ENCODE assay signal across 8 cellular contexts in genomic region chr2:108607706-108608301, GRCh38.
A peak's percentile ranks its signal among the peaks of the same experiment; 100 is the strongest.
DNase-seq lines count a peak whose midpoint lies in the region; ATAC-seq, FAIRE-seq and TF ChIP-seq lines count a peak whose summit lies in the region.

No MANE protein-coding gene starts in this region.

- in situ Hi-C loops in K562 (cut with MboI) = no loop called here

- H3K4me2 ChIP-seq in OCI-LY7 (ENCODE audit: low read length) = peak overlapping the region; percentile 91
- H3K4me2 ChIP-seq in K562 (ENCODE audit: insufficient read depth, low read length) = no peak overlapping the region

- no peak overlapping the region for H3K4me3 ChIP-seq in OCI-LY7 (ENCODE audit: low read depth, low read length, poor library complexity, severe bottlenecking)
- no peak overlapping the region for H3K4me3 ChIP-seq in K562
- H3K4me3 ChIP-seq in kidney epithelial cell (ENCODE audit: low read depth, low read length) = no peak overlapping the region
- no peak overlapping the region for H3K4me3 ChIP-seq in upper lobe of left lung

- peak; percentile 76 to 82 for TF ChIP-seq RAD21 in K562 (CRISPR knock-in tag; conservative IDR thresholded peaks at IDR 0.05 in 1 of 2, IDR thresholded peaks at IDR 0.05 in 1 of 2)

- peak; percentile 89 for FAIRE-seq in K562 (lab: Jason Lieb, UNC)

- peak; percentile 75 for DNase-seq in Ammon's horn (ENCODE audit: low spot score)
- DNase-seq in OCI-LY7 (ENCODE audit: low spot score) = peak; percentile 81
- peak; percentile 45 to 74 (median 46) for DNase-seq in K562 (ENCODE audit: extremely low read depth in 1 of 4, low spot score in 3 of 4)
- no peak for DNase-seq in kidney epithelial cell (ENCODE audit: low read depth)
- peak in 1 of 2 donors; percentile 58 for DNase-seq in upper lobe of left lung

- H3K9ac ChIP-seq in K562 (ENCODE audit: insufficient read depth in 1 of 2, low read depth in 2 of 2, low read length in 2 of 2) = no peak overlapping the region

- H4K20me1 ChIP-seq in OCI-LY7 (ENCODE audit: insufficient read depth, low read length) (0 out of 2 replicates have a peak, but pooled peaks cover 5% of the 10 kb centered on the region), K562 (replicated peaks; ENCODE audit: control insufficient read depth, insufficient read depth, low read length) (0 out of 2 replicates have a peak, but pooled peaks cover 6% of the 10 kb centered on the region)

- TF ChIP-seq POLR2A in K562 (conservative IDR thresholded peaks at IDR 0.05) (no peak), upper lobe of left lung (IDR thresholded peaks at IDR 0.05) (no peak)

- no peaks in the 10 kb centered on the region for H3K9me1 ChIP-seq in K562 (ENCODE audit: control insufficient read depth, insufficient read depth, low read length)

- BruUV-seq in OCI-LY7 (replicated peaks; lab: Mats Ljungman, UMichigan) = no TSS peak
- no TSS peak for BruUV-seq in K562 (replicated peaks; lab: Mats Ljungman, UMichigan)

- H3K9me3 ChIP-seq in OCI-LY7 (ENCODE audit: low read length) = no peaks in the 10 kb centered on the region
- H3K9me3 ChIP-seq in K562 (replicated peaks; ENCODE audit: control insufficient read depth, insufficient read depth, low read depth, low read length) = no peaks in the 10 kb centered on the region
- H3K9me3 ChIP-seq in upper lobe of left lung = no peaks in the 10 kb centered on the region

- POLR2A ChIA-PET in OCI-LY7 (lab: Charles Lee) (interaction anchor here (0.7 to 11.8 kb wide), 5 partner anchors 15 to 824 kb away, joined by 3 to 356 read pairs (median 4); no protein-coding TSS in a partner anchor), K562 (lab: Yijun Ruan, JAX) (no interaction called here)

- 55% methylated on average over 3 of the region's 3 CpGs for WGBS in K562 (ENCODE audit: insufficient coverage, low coverage, missing lambda C conversion rate)
- WGBS in upper lobe of left lung, 2 donors = 64 to 66% methylated on average over 3 of the region's 3 CpGs

- peak; percentile 68 for TF ChIP-seq CTCF in GM12873 (IDR thresholded peaks at IDR 0.05; ENCODE audit: insufficient read depth, low read depth, low read length, missing control alignments)
- TF ChIP-seq CTCF in OCI-LY7 (conservative IDR thresholded peaks at IDR 0.05; ENCODE audit: low read length) = peak; percentile 97
- peak; percentile 66 to 82 (median 76) for TF ChIP-seq CTCF in K562 (IDR thresholded peaks at IDR 0.05 in 2 of 3, conservative IDR thresholded peaks at IDR 0.05 in 1 of 3; ENCODE audit: insufficient read depth in 2 of 3, low read depth in 1 of 3, low read length in 3 of 3)
- TF ChIP-seq CTCF in kidney epithelial cell (IDR thresholded peaks at IDR 0.05; ENCODE audit: insufficient read depth, low read length, poor library complexity, severe bottlenecking) = peak; percentile 69
- TF ChIP-seq CTCF in upper lobe of left lung (IDR thresholded peaks at IDR 0.05) = peak in 5 of 6 experiments; percentile 48 to 74 (median 63)

- H2AFZ ChIP-seq in OCI-LY7 (ENCODE audit: low read length) = no peak overlapping the region
- H2AFZ ChIP-seq in K562 (ENCODE audit: low read depth, low read length) = no peak overlapping the region

- H3K36me3 ChIP-seq in OCI-LY7 (ENCODE audit: insufficient read depth, low read length) = no peaks in the 10 kb centered on the region
- peaks cover 15% of the 10 kb centered on the region for H3K36me3 ChIP-seq in K562 (ENCODE audit: control insufficient read depth, insufficient read depth, low read length)
- H3K36me3 ChIP-seq in kidney epithelial cell (ENCODE audit: control insufficient read depth, insufficient read depth, low read length) = no peaks in the 10 kb centered on the region
- no peaks in the 10 kb centered on the region for H3K36me3 ChIP-seq in upper lobe of left lung

- TF ChIP-seq EP300 in K562 (IDR thresholded peaks at IDR 0.05; ENCODE audit: low read length) (no peak), upper lobe of left lung (IDR thresholded peaks at IDR 0.05) (no peak)

- H3K27ac ChIP-seq in OCI-LY7 (ENCODE audit: low read depth, low read length, poor library complexity, severe bottlenecking) = no peak overlapping the region
- H3K27ac ChIP-seq in K562 (ENCODE audit: extremely low read depth, low read depth, low read length) = no peak overlapping the region; the same call in 2 of the 3 replicates
- no peak overlapping the region for H3K27ac ChIP-seq in upper lobe of left lung

- CTCF ChIA-PET in OCI-LY7 (lab: Charles Lee; ENCODE audit: unreplicated experiment) = interaction anchor here (2.0 to 4.3 kb wide), 2 partner anchors 28 to 29 kb away, joined by 12 to 48 read pairs; no protein-coding TSS in a partner anchor
- CTCF ChIA-PET in K562 (lab: Yijun Ruan, JAX; ENCODE audit: low intra/inter-chr PET ratio) = interaction anchor here (3.0 kb wide), 1 partner anchor 28 kb away, joined by 27 read pairs; no protein-coding TSS in a partner anchor

- ATAC-seq in K562 (peak; percentile 76), upper lobe of left lung (ENCODE audit: low FRiP score in 2 of 2) (peak in 1 of 2 donors; percentile 56), GM19351 (IDR thresholded peaks at IDR 0.05; ENCODE audit: unreplicated experiment) (no peak), GM21367 (IDR thresholded peaks at IDR 0.05; ENCODE audit: unreplicated experiment) (no peak)

- intact Hi-C loops in OCI-LY7 (cut with micrococcal nuclease; ENCODE audit: unreplicated experiment) = loop anchor here (1.0 kb wide), 1 partner anchor 28 kb away; no protein-coding TSS in a partner anchor
- intact Hi-C loops in K562 (cut with micrococcal nuclease) = loop anchor here (1.0 to 10.0 kb wide), 2 partner anchors 28 to 117 kb away; no protein-coding TSS in a partner anchor

- H3K27me3 ChIP-seq in K562 (ENCODE audit: control insufficient read depth in 2 of 2, insufficient read depth in 2 of 2, low read length in 2 of 2) (no peaks in the 10 kb centered on the region), kidney epithelial cell (ENCODE audit: control insufficient read depth, insufficient read depth, low read length) (no peaks in the 10 kb centered on the region), upper lobe of left lung (no peaks in the 10 kb centered on the region)

- H3K79me2 ChIP-seq in OCI-LY7 (ENCODE audit: insufficient read depth, low read depth, low read length) = peaks cover 16% of the 10 kb centered on the region; the same call in 1 of the 2 replicates
- H3K79me2 ChIP-seq in K562 (ENCODE audit: control insufficient read depth, insufficient read depth, low read length) = peaks cover 90% of the 10 kb centered on the region

- no peaks in the 10 kb centered on the region for H3K9me2 ChIP-seq in OCI-LY7 (ENCODE audit: insufficient read depth, low read length)

- peaks cover 50% of the 10 kb centered on the region for H3K4me1 ChIP-seq in OCI-LY7 (ENCODE audit: insufficient read depth, low read length, poor library complexity, severe bottlenecking)
- H3K4me1 ChIP-seq in K562 (replicated peaks in 1 of 2; ENCODE audit: control insufficient read depth in 2 of 2, insufficient read depth in 2 of 2, low read length in 2 of 2) = peaks cover 15 to 26% of the 10 kb centered on the region in 2 experiments
- H3K4me1 ChIP-seq in upper lobe of left lung = peaks cover 11 to 32% (median 28%) of the 10 kb centered on the region in 4 donors

TF ChIP-seq in K562, 482 proteins besides CTCF, POLR2A, EP300 and RAD21:
- 0 out of 2 replicates have a peak, but pooled peaks have one; percentile 43 for TF ChIP-seq HMBOX1 (IDR thresholded peaks at IDR 0.05)
- TF ChIP-seq IFI16 (CRISPR knock-in tag; IDR thresholded peaks at IDR 0.05) = no peak
- TF ChIP-seq RBM17 (IDR thresholded peaks at IDR 0.05; ENCODE audit: borderline replicate concordance, low read depth, low read length) = no peak
- peak; percentile 66 for TF ChIP-seq DEAF1 (CRISPR knock-in tag; IDR thresholded peaks at IDR 0.05)
- peak; percentile 36; the same call in 1 of the 2 replicates for TF ChIP-seq KLF16 (IDR thresholded peaks at IDR 0.05)
- TF ChIP-seq ARID2 (IDR thresholded peaks at IDR 0.05) = 0 out of 2 replicates have a peak, but pooled peaks have one; percentile 33
- peak; percentile 79; the same call in 1 of the 2 replicates for TF ChIP-seq SMC3 (conservative IDR thresholded peaks at IDR 0.05; ENCODE audit: insufficient read depth, low read depth, low read length)
- no peak for TF ChIP-seq PYGO2 (tag; IDR thresholded peaks at IDR 0.05)
- no peak for TF ChIP-seq ZBTB9 (CRISPR knock-in tag; IDR thresholded peaks at IDR 0.05)
